ENCODE assay signal across 8 cellular contexts in genomic region chr1:156495401-156496140, GRCh38. TPM values are rescaled to one million over a fixed set of nuclear protein-coding genes. Genes with fewer than 3 reads are reported as not detected.
DNase-seq lines count a peak whose midpoint lies in the region; ATAC-seq and TF ChIP-seq lines count a peak whose summit lies in the region.

No MANE protein-coding gene starts in this region.

- 58 to 70% methylated on average over 9 of the region's 9 CpGs for WGBS in upper lobe of left lung, 2 donors

- no peak for TF ChIP-seq POLR2A in upper lobe of left lung (IDR thresholded peaks at IDR 0.05)

- H3K36me3 Mint-ChIP-seq in activated T-cell treated with anti-CD3 and anti-CD28 coated beads, Interleukin-2, amount 50 U/mL, for 4 hours (ENCODE audit: insufficient read depth) = peaks cover 11% of the 10 kb centered on the region

- no peaks in the 10 kb centered on the region for H3K9me3 Mint-ChIP-seq in activated T-cell treated with anti-CD3 and anti-CD28 coated beads, Interleukin-2, amount 50 U/mL, for 4 hours

- H3K9me3 ChIP-seq in muscle layer of duodenum (ENCODE audit: control insufficient read depth in 1 of 2, low read length in 2 of 2) (no peaks in the 10 kb centered on the region), upper lobe of left lung (no peaks in the 10 kb centered on the region)

- H3K27me3 Mint-ChIP-seq in activated T-cell treated with anti-CD3 and anti-CD28 coated beads, Interleukin-2, amount 50 U/mL, for 4 hours (ENCODE audit: low read depth) = no peaks in the 10 kb centered on the region

- DNase-seq in activated T-cell treated with anti-CD3 and anti-CD28 coated beads, Interleukin-2, amount 50 U/mL, for 4 hours = no peak
- no peak for DNase-seq in activated T-cell treated with anti-CD3 and anti-CD28 coated beads, Interleukin-2, amount 50 U/mL, for 1 hour
- DNase-seq in upper lobe of left lung = no peak
- no peak for DNase-seq in pons (ENCODE audit: low spot score)

- peaks cover 84% of the 10 kb centered on the region for H3K4me1 Mint-ChIP-seq in activated T-cell treated with anti-CD3 and anti-CD28 coated beads, Interleukin-2, amount 50 U/mL, for 4 hours (ENCODE audit: low read depth)

- no peak for TF ChIP-seq CTCF in upper lobe of left lung (IDR thresholded peaks at IDR 0.05)

- peak overlapping the region in 1 of 2 donors; percentile 71 for H3K4me3 ChIP-seq in muscle layer of duodenum (ENCODE audit: low read depth in 1 of 2, low read length in 2 of 2)
- peak overlapping the region in 1 of 4 donors; percentile 10 for H3K4me3 ChIP-seq in upper lobe of left lung

- no peaks in the 10 kb centered on the region for H3K27me3 ChIP-seq in muscle layer of duodenum (ENCODE audit: low read depth, low read length)
- H3K27me3 ChIP-seq in upper lobe of left lung = no peaks in the 10 kb centered on the region

- H3K27ac ChIP-seq in cingulate gyrus (ENCODE audit: low read depth, low read length) (peak overlapping the region; percentile 87), muscle layer of duodenum (ENCODE audit: low read length) (peak overlapping the region; percentile 46), upper lobe of left lung (peak overlapping the region in 3 of 4 donors; percentile 64 to 100 (median 100))

- ATAC-seq in activated T-cell treated with anti-CD3 and anti-CD28 coated beads, Interleukin-2, amount 50 U/mL, for 4 hours = no peak
- no peak for ATAC-seq in upper lobe of left lung (ENCODE audit: low FRiP score in 2 of 2)
- no peak for ATAC-seq in HG03139 (IDR thresholded peaks at IDR 0.05; ENCODE audit: unreplicated experiment)
- no peak for ATAC-seq in GM21737 (IDR thresholded peaks at IDR 0.05; ENCODE audit: unreplicated experiment)

- H3K4me1 ChIP-seq in muscle layer of duodenum (ENCODE audit: control insufficient read depth in 1 of 2, insufficient read depth in 2 of 2, low read length in 2 of 2) = peaks cover 70 to 85% of the 10 kb centered on the region in 2 donors
- H3K4me1 ChIP-seq in upper lobe of left lung = peaks cover 83 to 88% (median 87%) of the 10 kb centered on the region in 4 donors

- H3K36me3 ChIP-seq in muscle layer of duodenum (ENCODE audit: control insufficient read depth in 1 of 2, insufficient read depth in 2 of 2, low read length in 2 of 2) = peaks cover 0 to 15% of the 10 kb centered on the region in 2 donors
- peaks cover 0 to 2% (median 0%) of the 10 kb centered on the region in 4 donors for H3K36me3 ChIP-seq in upper lobe of left lung

- no peak for TF ChIP-seq EP300 in upper lobe of left lung (IDR thresholded peaks at IDR 0.05)

- H3K4me3 Mint-ChIP-seq in activated T-cell treated with anti-CD3 and anti-CD28 coated beads, Interleukin-2, amount 50 U/mL, for 4 hours = peak overlapping the region; percentile 11

RNA-seq across cellular contexts. Expression of gene MEF2D, which starts 5.0 kb away (rescaled TPM):
- total RNA-seq in activated T-cell treated with anti-CD3 and anti-CD28 coated beads, Interleukin-2, amount 50 U/mL, for 4 hours = 10 to 100 TPM; 42.5 to 50.9 (median 46.3) TPM
- total RNA-seq in upper lobe of left lung = 100 to 1,000 TPM in 2 of 6 donors, 10 to 100 TPM in 4; 42.7 to 146 (median 58.7) TPM

Comparison
In these comparisons a context has a peak if more than half of its experiments do, and no peak if none do; other contexts are left out.
1. H3K27ac ChIP-seq: peak in every context shown above with its lines; median percentile 100 in upper lobe of left lung; 87 in cingulate gyrus; 46 in muscle layer of duodenum.